In genomic region chr1:4422496-4423289, GRCh38 we compare ENCODE assay signal across 1 cellular context.
TF ChIP-seq lines count a peak whose summit lies in the region.

No MANE protein-coding gene starts in this region.

TF ChIP-seq in H1, 55 proteins besides CTCF, POLR2A, EP300 and RAD21:
- TF ChIP-seq FOSL1 (IDR thresholded peaks at IDR 0.05; ENCODE audit: insufficient read depth, low read depth, low read length): no peak
- TF ChIP-seq CHD1 (IDR thresholded peaks at IDR 0.05; ENCODE audit: low read depth, low read length): no peak
